In the genomic region with DNA sequence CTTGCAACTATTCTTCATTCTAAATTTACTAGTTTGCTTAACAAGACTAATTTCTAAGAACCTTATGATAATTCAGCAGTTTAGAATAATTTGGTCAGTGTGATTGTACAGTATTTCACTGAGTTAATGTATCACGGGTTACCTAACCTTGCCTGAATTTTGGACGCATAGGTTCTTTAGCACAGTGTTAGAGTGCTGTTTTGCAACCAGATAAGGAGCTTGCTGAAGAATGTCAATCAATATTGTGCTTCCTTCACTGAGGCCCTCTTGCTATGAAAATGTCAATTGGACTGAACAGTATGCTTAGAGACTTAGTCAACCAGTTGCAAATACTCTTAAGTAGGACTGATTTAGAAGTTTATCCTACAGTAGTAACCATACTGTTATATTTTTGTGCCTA, we compare ENCODE assay signal across 29 cellular contexts.
"Had no signal": no experiment of that assay in that cellular context is flagged by ENCODE, and none has a peak within 500 bp of the region (broad histone marks: within the 10 kb centered on the region; RNA-seq: fewer than 3 reads in every experiment).

No MANE protein-coding gene starts in this region.

- DNase-seq: stimulated activated CD4-positive, alpha-beta T cell treated with anti-CD3 and anti-CD28 coated beads, Interleukin-2, amount 100 ng/mL, for 48 hours; stimulated activated CD4-positive, alpha-beta T cell treated with anti-CD3 and anti-CD28 coated beads, Interleukin-4, amount 100 ng/mL, for 1 hour; stimulated activated CD4-positive, alpha-beta T cell treated with anti-CD3 and anti-CD28 coated beads, Interleukin-4, amount 100 ng/mL, for 24 hours; stimulated activated CD4-positive, alpha-beta T cell treated with anti-CD3 and anti-CD28 coated beads, Interleukin-4, amount 100 ng/mL, for 4 hours; stimulated activated CD8-positive, alpha-beta memory T cell treated with anti-CD3 and anti-CD28 coated beads, Interleukin-4, amount 100 ng/mL, for 48 hours; stimulated activated naive B cell treated with anti-CD40 and anti-IgM and Interleukin-4, amounts not matched to agents 10 μg/mL and 1 μg/mL and 100 μg/mL, for 72 hours; stimulated activated naive CD4-positive, alpha-beta T cell; stimulated activated naive CD4-positive, alpha-beta T cell treated with Interleukin-2 at 50 U/mL for 16 hours; stimulated activated naive CD8-positive, alpha-beta T cell treated with anti-CD3 and anti-CD28 coated beads, Interleukin-15, amount 100 ng/mL, for 72 hours; stimulated activated naive CD8-positive, alpha-beta T cell treated with anti-CD3 and anti-CD28 coated beads, Interleukin-15, Interleukin-2, amounts not matched to agents 100 U/mL and 50 U/mL, for 24 hours; stomach; substantia nigra; testis; thyroid gland; tibial artery; transverse colon; trophoblast cell; upper lobe of left lung; upper lobe of right lung; uterus had no signal

- FAIRE-seq: urothelium cell line had no signal

- H3K27ac Mint-ChIP-seq: stimulated activated effector memory CD8-positive, alpha-beta T cell treated with anti-CD3 and anti-CD28 coated beads, Interleukin-12 subunit alpha, Interleukin-12 subunit beta, amount 100 ng/mL, for 72 hours; stimulated activated memory B cell treated with anti-CD40 and anti-IgM and Interleukin-4, amounts not matched to agents 10 μg/mL and 1 μg/mL and 100 μg/mL, for 72 hours; stimulated activated naive B cell treated with anti-CD40 and anti-IgM and Interleukin-4, amounts not matched to agents 10 μg/mL and 1 μg/mL and 100 μg/mL, for 72 hours; stimulated activated naive CD8-positive, alpha-beta T cell treated with anti-CD3 and anti-CD28 coated beads, Interleukin-15, amount 100 ng/mL, for 72 hours; stimulated activated naive CD8-positive, alpha-beta T cell treated with anti-CD3 and anti-CD28 coated beads, Interleukin-15, Interleukin-2, amounts not matched to agents 100 ng/mL and 50 ng/mL, for 24 hours; type B pancreatic cell had no signal

- H3K4me3 ChIP-seq: stomach, suprapubic skin, testis, thoracic aorta, thyroid gland, tibial artery, tibial nerve, transverse colon, upper lobe of left lung, upper lobe of right lung, uterus, vagina had no signal

- H3K27me3 Mint-ChIP-seq: stimulated activated memory B cell treated with anti-CD40 and anti-IgM and Interleukin-4, amounts not matched to agents 10 μg/mL and 1 μg/mL and 100 μg/mL, for 72 hours; stimulated activated naive B cell treated with anti-CD40 and anti-IgM and Interleukin-4, amounts not matched to agents 10 μg/mL and 1 μg/mL and 100 μg/mL, for 72 hours; stimulated activated naive CD8-positive, alpha-beta T cell treated with anti-CD3 and anti-CD28 coated beads, Interleukin-15, amount 100 ng/mL, for 72 hours; stimulated activated naive CD8-positive, alpha-beta T cell treated with anti-CD3 and anti-CD28 coated beads, Interleukin-15, Interleukin-2, amounts not matched to agents 100 ng/mL and 50 ng/mL, for 24 hours; type B pancreatic cell had no signal

- H3K27me3 ChIP-seq: stomach, suprapubic skin, testis, thyroid gland, tibial artery, tibial nerve, transverse colon, upper lobe of left lung, upper lobe of right lung, uterus, vagina had no signal

- H3K4me1 Mint-ChIP-seq: stimulated activated effector memory CD8-positive, alpha-beta T cell treated with anti-CD3 and anti-CD28 coated beads, Interleukin-12 subunit alpha, Interleukin-12 subunit beta, amount 100 ng/mL, for 72 hours; stimulated activated memory B cell treated with anti-CD40 and anti-IgM and Interleukin-4, amounts not matched to agents 10 μg/mL and 1 μg/mL and 100 μg/mL, for 72 hours; stimulated activated naive CD8-positive, alpha-beta T cell treated with anti-CD3 and anti-CD28 coated beads, Interleukin-15, amount 100 ng/mL, for 72 hours had no signal

- H3K4me1 ChIP-seq: stomach, suprapubic skin, testis, thyroid gland, tibial artery, tibial nerve, upper lobe of left lung, upper lobe of right lung, uterus, vagina had no signal

- H3K4me3 Mint-ChIP-seq: stimulated activated effector memory CD8-positive, alpha-beta T cell treated with anti-CD3 and anti-CD28 coated beads, Interleukin-12 subunit alpha, Interleukin-12 subunit beta, amount 100 ng/mL, for 72 hours; stimulated activated memory B cell treated with anti-CD40 and anti-IgM and Interleukin-4, amounts not matched to agents 10 μg/mL and 1 μg/mL and 100 μg/mL, for 72 hours; stimulated activated naive B cell treated with anti-CD40 and anti-IgM and Interleukin-4, amounts not matched to agents 10 μg/mL and 1 μg/mL and 100 μg/mL, for 72 hours; stimulated activated naive CD8-positive, alpha-beta T cell treated with anti-CD3 and anti-CD28 coated beads, Interleukin-15, amount 100 ng/mL, for 72 hours; stimulated activated naive CD8-positive, alpha-beta T cell treated with anti-CD3 and anti-CD28 coated beads, Interleukin-15, Interleukin-2, amounts not matched to agents 100 ng/mL and 50 ng/mL, for 24 hours; type B pancreatic cell had no signal

- H3K9me3 Mint-ChIP-seq: stimulated activated effector memory CD8-positive, alpha-beta T cell treated with anti-CD3 and anti-CD28 coated beads, Interleukin-12 subunit alpha, Interleukin-12 subunit beta, amount 100 ng/mL, for 72 hours; stimulated activated memory B cell treated with anti-CD40 and anti-IgM and Interleukin-4, amounts not matched to agents 10 μg/mL and 1 μg/mL and 100 μg/mL, for 72 hours; stimulated activated naive B cell treated with anti-CD40 and anti-IgM and Interleukin-4, amounts not matched to agents 10 μg/mL and 1 μg/mL and 100 μg/mL, for 72 hours; stimulated activated naive CD8-positive, alpha-beta T cell treated with anti-CD3 and anti-CD28 coated beads, Interleukin-15, amount 100 ng/mL, for 72 hours; stimulated activated naive CD8-positive, alpha-beta T cell treated with anti-CD3 and anti-CD28 coated beads, Interleukin-15, Interleukin-2, amounts not matched to agents 100 ng/mL and 50 ng/mL, for 24 hours; type B pancreatic cell had no signal

- H3K9me3 ChIP-seq: stomach, testis, thoracic aorta, thyroid gland, tibial artery, transverse colon, upper lobe of left lung, upper lobe of right lung, uterus, vagina had no signal

- H3K27ac ChIP-seq: stomach, suprapubic skin, testis, thoracic aorta, thyroid gland, tibial artery, tibial nerve, transverse colon, upper lobe of left lung, upper lobe of right lung, uterus, vagina had no signal

- ATAC-seq: stimulated activated effector memory CD8-positive, alpha-beta T cell treated with anti-CD3 and anti-CD28 coated beads, Interleukin-12 subunit alpha, Interleukin-12 subunit beta, amount 100 ng/mL, for 72 hours; stimulated activated memory B cell treated with anti-CD40 and anti-IgM and Interleukin-4, amounts not matched to agents 10 μg/mL and 1 μg/mL and 100 μg/mL, for 72 hours; stimulated activated naive B cell treated with anti-CD40 and anti-IgM and Interleukin-4, amounts not matched to agents 10 μg/mL and 1 μg/mL and 100 μg/mL, for 72 hours; stimulated activated naive CD8-positive, alpha-beta T cell treated with anti-CD3 and anti-CD28 coated beads, Interleukin-15, amount 100 ng/mL, for 72 hours; stimulated activated naive CD8-positive, alpha-beta T cell treated with anti-CD3 and anti-CD28 coated beads, Interleukin-15, Interleukin-2, amounts not matched to agents 100 U/mL and 50 U/mL, for 24 hours; upper lobe of right lung had no signal

- H3K36me3 ChIP-seq: thoracic aorta, uterus had no signal
